1 cellular context compared by ENCODE assay signal in the genomic region with DNA sequence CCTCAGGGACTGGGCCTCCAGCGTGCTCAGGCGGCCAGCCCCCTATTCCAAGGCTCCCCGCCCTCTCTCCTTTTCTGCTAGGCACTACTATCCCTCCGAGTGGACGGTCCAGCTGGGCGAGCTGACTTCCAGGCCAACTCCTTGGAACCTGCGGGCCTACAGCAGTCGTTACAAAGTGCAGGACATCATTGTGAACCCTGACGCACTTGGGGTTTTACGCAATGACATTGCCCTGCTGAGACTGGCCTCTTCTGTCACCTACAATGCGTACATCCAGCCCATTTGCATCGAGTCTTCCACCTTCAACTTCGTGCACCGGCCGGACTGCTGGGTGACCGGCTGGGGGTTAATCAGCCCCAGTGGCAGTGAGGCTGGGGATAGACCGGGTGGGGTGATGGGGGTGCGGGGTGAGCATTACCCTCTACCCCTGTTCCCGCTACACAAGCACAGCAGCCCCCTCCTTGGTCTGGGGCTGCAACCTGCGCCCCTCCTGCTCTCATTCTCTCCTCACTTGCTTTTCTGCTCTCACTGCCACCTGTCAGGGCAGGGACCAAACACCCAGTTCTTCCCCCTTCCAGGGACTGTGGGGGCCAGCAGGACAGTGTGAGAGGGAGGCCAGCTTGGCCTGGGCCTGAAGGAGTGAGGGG.
TF ChIP-seq lines count a peak whose summit lies in the region.

No MANE protein-coding gene starts in this region.

TF ChIP-seq in GM23338, 12 proteins besides CTCF, POLR2A, EP300 and RAD21 (continued from another document):
- TF ChIP-seq, protein P1, sequence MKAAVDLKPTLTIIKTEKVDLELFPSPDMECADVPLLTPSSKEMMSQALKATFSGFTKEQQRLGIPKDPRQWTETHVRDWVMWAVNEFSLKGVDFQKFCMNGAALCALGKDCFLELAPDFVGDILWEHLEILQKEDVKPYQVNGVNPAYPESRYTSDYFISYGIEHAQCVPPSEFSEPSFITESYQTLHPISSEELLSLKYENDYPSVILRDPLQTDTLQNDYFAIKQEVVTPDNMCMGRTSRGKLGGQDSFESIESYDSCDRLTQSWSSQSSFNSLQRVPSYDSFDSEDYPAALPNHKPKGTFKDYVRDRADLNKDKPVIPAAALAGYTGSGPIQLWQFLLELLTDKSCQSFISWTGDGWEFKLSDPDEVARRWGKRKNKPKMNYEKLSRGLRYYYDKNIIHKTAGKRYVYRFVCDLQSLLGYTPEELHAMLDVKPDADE (IDR thresholded peaks at IDR 0.05) = no peak
- no peak for TF ChIP-seq EZH2phosphoT487 (IDR thresholded peaks at IDR 0.05; ENCODE audit: unreplicated experiment)
- TF ChIP-seq ZNF462 (CRISPR knock-in tag; IDR thresholded peaks at IDR 0.05) = no peak
- no peak for TF ChIP-seq STAT1 (IDR thresholded peaks at IDR 0.05; ENCODE audit: unreplicated experiment)
- TF ChIP-seq ZNF114 (CRISPR knock-in tag; IDR thresholded peaks at IDR 0.05) = no peak
